ENCODE assay signal across 8 cellular contexts in genomic region chr17:42760652-42761581, GRCh38. TPM values are rescaled to one million over a fixed set of nuclear protein-coding genes. Genes with fewer than 3 reads are reported as not detected.
DNase-seq lines count a peak whose midpoint lies in the region; ATAC-seq and TF ChIP-seq lines count a peak whose summit lies in the region.

TSS of gene RAMP2 (plus strand) at chr17:42761227. CDS start at chr17:42761262, 35 bp downstream.

- TF ChIP-seq CTCF in heart right ventricle (IDR thresholded peaks at IDR 0.05) (peak in 2 of 9 donors; percentile 7 to 8), prostate gland (IDR thresholded peaks at IDR 0.05) (peak in 1 of 4 experiments; percentile 13)

- H3K4me3 ChIP-seq in heart right ventricle = peak within 1 kb of the TSS; percentile 43 to 87 (median 70)
- peak within 1 kb of the TSS; percentile 48 to 52 for H3K4me3 ChIP-seq in prostate gland

- peaks cover 5 to 57% (median 26%) of the 10 kb centered on the region in 9 donors for H3K4me1 ChIP-seq in heart right ventricle
- H3K4me1 ChIP-seq in prostate gland (replicated peaks) = no peaks in the 10 kb centered on the region

- no peaks in the 10 kb centered on the region for H3K9me3 ChIP-seq in heart right ventricle
- no peaks in the 10 kb centered on the region for H3K9me3 ChIP-seq in prostate gland

- H3K27me3 Mint-ChIP-seq in activated T-helper 17 cell treated with anti-CD3 and anti-CD28 coated beads, Interleukin-2, amount 50 U/mL, for 72 hours = peaks cover 56% of the 10 kb centered on the region

- 2% methylated on average over 64 to 92 of the region's 92 CpGs for WGBS in heart right ventricle, 2 donors
- WGBS in prostate gland = 4% methylated on average over 53 of the region's 92 CpGs

- H3K36me3 ChIP-seq in heart right ventricle (no peaks in the 10 kb centered on the region), prostate gland (no peaks in the 10 kb centered on the region)

- no peaks in the 10 kb centered on the region for H3K36me3 Mint-ChIP-seq in activated T-helper 17 cell treated with anti-CD3 and anti-CD28 coated beads, Interleukin-2, amount 50 U/mL, for 72 hours (ENCODE audit: low read depth)

- H3K9me3 Mint-ChIP-seq in activated T-helper 17 cell treated with anti-CD3 and anti-CD28 coated beads, Interleukin-2, amount 50 U/mL, for 72 hours = no peaks in the 10 kb centered on the region

- no peak for TF ChIP-seq POLR2A in prostate gland (IDR thresholded peaks at IDR 0.05)

- peak; percentile 40 for DNase-seq in stimulated activated CD4-positive, alpha-beta T cell treated with anti-CD3 and anti-CD28 coated beads, Interleukin-15, amount 100 ng/mL, for 24 hours
- DNase-seq in stimulated activated CD4-positive, alpha-beta T cell treated with anti-CD3 and anti-CD28 coated beads, Interleukin-2, amount 100 ng/mL, for 48 hours = no peak
- DNase-seq in heart right ventricle (peak; percentile 42 to 55), prostate gland (ENCODE audit: low spot score) (no peak), GDM1 (lab: John Stamatoyannopoulos, UW) (no peak), NCI-H226 (no peak), middle frontal gyrus (ENCODE audit: extremely low spot score, low spot score) (no peak)

- H3K27ac ChIP-seq in heart right ventricle (peak within 1 kb of the TSS; percentile 81 to 97 (median 93)), prostate gland (peak within 1 kb of the TSS; percentile 47 to 53)

- intact Hi-C loops in heart right ventricle (cut with DNase I) (loop anchor here in 6 of 10 donors (2.0 to 10.0 kb wide), 5 partner anchors 16 to 186 kb away; partner anchors contain the start of genes PSMC3IP (in 2 of the 6) and EZH1 (in 1 of the 6)), prostate gland (cut with DNase I) (loop anchor here (10.0 kb wide), 1 partner anchor 176 kb away; no protein-coding TSS in a partner anchor)

- H3K27ac Mint-ChIP-seq in activated T-helper 17 cell treated with anti-CD3 and anti-CD28 coated beads, Interleukin-2, amount 50 U/mL, for 72 hours = no peak within 1 kb of the TSS

- peak; percentile 28 for ATAC-seq in activated T-helper 17 cell treated with anti-CD3 and anti-CD28 coated beads, Interleukin-2, amount 50 U/mL, for 72 hours (replicated peaks)
- peak; percentile 28 to 70 (median 55) for ATAC-seq in heart right ventricle

- H3K4me3 Mint-ChIP-seq in activated T-helper 17 cell treated with anti-CD3 and anti-CD28 coated beads, Interleukin-2, amount 50 U/mL, for 72 hours = peak within 1 kb of the TSS; percentile 55

- H3K4me1 Mint-ChIP-seq in activated T-helper 17 cell treated with anti-CD3 and anti-CD28 coated beads, Interleukin-2, amount 50 U/mL, for 72 hours = no peaks in the 10 kb centered on the region

- H3K27me3 ChIP-seq in heart right ventricle (peaks cover 0 to 38% (median 7%) of the 10 kb centered on the region in 7 donors), prostate gland (replicated peaks; ENCODE audit: insufficient read depth) (no peaks in the 10 kb centered on the region)

RNA-seq across cellular contexts. Expression of gene RAMP2, which starts in this region (rescaled TPM):
- not detected for total RNA-seq in activated T-helper 17 cell treated with anti-CD3 and anti-CD28 coated beads, Interleukin-2, amount 50 U/mL, for 72 hours
- 10 to 100 TPM; 32.1 to 54.8 (median 38.2) TPM for total RNA-seq in heart right ventricle
- polyA plus RNA-seq in heart right ventricle = 100 to 1,000 TPM in 1 of 2 donors, 10 to 100 TPM in 1; 46.4 to 105 TPM
- total RNA-seq in prostate gland = 10 to 100 TPM; 16.3 TPM

Comparison
In these comparisons a context has a peak if more than half of its experiments do, and no peak if none do; other contexts are left out.
1. RNA of gene RAMP2 (total RNA-seq): 32.1 to 54.8 TPM in heart right ventricle and 16.3 TPM in prostate gland; not detected in activated T-helper 17 cell treated with anti-CD3 and anti-CD28 coated beads, Interleukin-2, amount 50 U/mL, for 72 hours; every median in the first group is over 10 times any median in the second.
2. DNase-seq: peak in stimulated activated CD4-positive, alpha-beta T cell treated with anti-CD3 and anti-CD28 coated beads, Interleukin-15, amount 100 ng/mL, for 24 hours (single experiment) and heart right ventricle (2 of 2); none in stimulated activated CD4-positive, alpha-beta T cell treated with anti-CD3 and anti-CD28 coated beads, Interleukin-2, amount 100 ng/mL, for 48 hours (0 of 2), prostate gland (single experiment), GDM1 (single experiment), NCI-H226 (single experiment) and middle frontal gyrus (single experiment).
3. Peak in ATAC-seq in activated T-helper 17 cell treated with anti-CD3 and anti-CD28 coated beads, Interleukin-2, amount 50 U/mL, for 72 hours; RNA of the gene not detected or under 1 TPM.